17 cellular contexts compared by ENCODE assay signal in the genomic region with DNA sequence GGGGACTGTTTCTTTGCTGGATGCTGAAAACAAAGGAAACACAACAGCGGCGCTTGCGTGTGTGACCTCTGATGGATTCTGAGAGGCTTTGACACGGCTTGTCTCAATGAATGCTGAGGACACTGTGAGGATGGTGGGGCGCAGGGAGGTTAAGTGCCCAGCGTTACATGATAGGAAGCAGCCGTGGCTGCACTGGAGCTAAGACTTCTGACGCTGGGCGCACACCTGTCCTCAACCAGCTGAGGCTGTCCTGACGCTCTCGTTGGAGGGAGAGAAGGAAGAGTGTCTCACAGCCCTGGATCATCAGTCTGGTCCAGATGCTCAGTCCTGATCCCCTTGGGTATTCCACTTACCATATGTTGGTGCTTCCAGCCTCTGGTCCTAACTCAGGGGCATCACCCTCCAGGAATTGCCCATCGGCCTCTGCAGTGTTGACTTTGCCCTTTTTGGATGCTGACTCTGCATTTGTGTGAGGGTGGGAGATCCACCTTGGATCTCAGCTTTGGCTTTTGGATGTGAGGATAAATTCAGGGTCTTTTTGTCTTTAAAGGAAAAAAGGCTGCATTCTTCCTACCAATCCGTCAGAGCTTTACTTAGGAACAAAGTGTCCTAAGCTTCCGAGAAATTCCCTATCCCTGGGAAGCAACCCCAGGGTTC.
DNase-seq lines count a peak whose midpoint lies in the region; ATAC-seq and TF ChIP-seq lines count a peak whose summit lies in the region.
"Had no signal": no experiment of that assay in that cellular context is flagged by ENCODE, and none has a peak within 500 bp of the region (broad histone marks: within the 10 kb centered on the region; RNA-seq: fewer than 3 reads in every experiment).

No MANE protein-coding gene starts in this region.

- H3K4me3 Mint-ChIP-seq in glutamatergic neuron (ENCODE audit: unreplicated experiment): peak overlapping the region; percentile 30
- H3K4me3 Mint-ChIP-seq: activated CD4-positive, alpha-beta memory T cell treated with anti-CD3 and anti-CD28 coated beads, Interleukin-2, amount 10 ng/mL, durations not matched to agents 7 days and 5 days; activated T-cell treated with anti-CD3 and anti-CD28 coated beads, Interleukin-2, amount 50 U/mL, for 72 hours had no signal

- peak; percentile 60 for DNase-seq in NCI-H187 treated with DMSO at 0.1 percent for 48 hours (lab: John Stamatoyannopoulos, UW)
- peak; percentile 32 for DNase-seq in NCI-H82 treated with DMSO at 0.1 percent for 48 hours (lab: John Stamatoyannopoulos, UW; ENCODE audit: unreplicated experiment)
- no peak for DNase-seq in glutamatergic neuron
- DNase-seq in retina: peak; percentile 47
- no peak for DNase-seq in HUDEP-2 (lab: John Stamatoyannopoulos, UW; ENCODE audit: unreplicated experiment in 76 of 76)
- no peak for DNase-seq in activated gamma-delta T cell treated with Interleukin-2 at 50 U/mL for 16 hours
- no peak for DNase-seq in GM10266 (ENCODE audit: extremely low spot score)
- DNase-seq: activated CD4-positive, alpha-beta memory T cell treated with anti-CD3 and anti-CD28 coated beads, Interleukin-2, amount 10 ng/mL, durations not matched to agents 7 days and 5 days; activated T-cell treated with anti-CD3 and anti-CD28 coated beads, Interleukin-2, amount 50 U/mL, for 72 hours; AML-193; cerebellar nuclear complex; foreskin keratinocyte; Karpas-422; left ventricle myocardium superior; stimulated activated CD4-positive, alpha-beta T cell treated with anti-CD3 and anti-CD28 coated beads, Interleukin-1b, Interleukin-23, amount 100 ng/mL, for 48 hours; thyroid gland had no signal

- peak overlapping the region; percentile 81 for H3K27ac Mint-ChIP-seq in glutamatergic neuron (ENCODE audit: unreplicated experiment)
- H3K27ac Mint-ChIP-seq: activated CD4-positive, alpha-beta memory T cell treated with anti-CD3 and anti-CD28 coated beads, Interleukin-2, amount 10 ng/mL, durations not matched to agents 7 days and 5 days; activated T-cell treated with anti-CD3 and anti-CD28 coated beads, Interleukin-2, amount 50 U/mL, for 72 hours had no signal

- no peak for ATAC-seq in HG03432 (IDR thresholded peaks at IDR 0.05; ENCODE audit: unreplicated experiment)
- ATAC-seq: activated T-cell treated with anti-CD3 and anti-CD28 coated beads, Interleukin-2, amount 50 U/mL, for 72 hours; foreskin keratinocyte; left ventricle myocardium superior had no signal

- H3K9me3 Mint-ChIP-seq in glutamatergic neuron (ENCODE audit: unreplicated experiment): peaks cover 5% of the 10 kb centered on the region
- H3K9me3 Mint-ChIP-seq: activated CD4-positive, alpha-beta memory T cell treated with anti-CD3 and anti-CD28 coated beads, Interleukin-2, amount 10 ng/mL, durations not matched to agents 7 days and 5 days; activated T-cell treated with anti-CD3 and anti-CD28 coated beads, Interleukin-2, amount 50 U/mL, for 72 hours had no signal

- peaks cover 33% of the 10 kb centered on the region for H3K4me1 Mint-ChIP-seq in glutamatergic neuron (ENCODE audit: low read depth, unreplicated experiment)
- H3K4me1 Mint-ChIP-seq: activated CD4-positive, alpha-beta memory T cell treated with anti-CD3 and anti-CD28 coated beads, Interleukin-2, amount 10 ng/mL, durations not matched to agents 7 days and 5 days had no signal

- TF ChIP-seq CTCF in glutamatergic neuron (IDR thresholded peaks at IDR 0.05; ENCODE audit: partially characterized antibody, unreplicated experiment) (no peak), GM10266 (IDR thresholded peaks at IDR 0.05; ENCODE audit: control insufficient read depth, insufficient read depth, low read depth, missing control alignments) (no peak)

- H3K36me3 Mint-ChIP-seq in glutamatergic neuron (ENCODE audit: unreplicated experiment): peaks cover 8% of the 10 kb centered on the region

- H3K27me3 Mint-ChIP-seq in glutamatergic neuron (ENCODE audit: unreplicated experiment): peaks cover 10% of the 10 kb centered on the region
- H3K27me3 Mint-ChIP-seq: activated CD4-positive, alpha-beta memory T cell treated with anti-CD3 and anti-CD28 coated beads, Interleukin-2, amount 10 ng/mL, durations not matched to agents 7 days and 5 days had no signal

Comparison
In these comparisons a context has a peak if more than half of its experiments do, and no peak if none do; other contexts are left out.
1. DNase-seq: peak in NCI-H187 treated with DMSO at 0.1 percent for 48 hours (single experiment), NCI-H82 treated with DMSO at 0.1 percent for 48 hours (single experiment) and retina (single experiment); none in glutamatergic neuron (single experiment), HUDEP-2 (0 of 76), activated gamma-delta T cell treated with Interleukin-2 at 50 U/mL for 16 hours (single experiment) and GM10266 (single experiment).